Comparison of ENCODE assay signal across 1 cellular context in the genomic region with DNA sequence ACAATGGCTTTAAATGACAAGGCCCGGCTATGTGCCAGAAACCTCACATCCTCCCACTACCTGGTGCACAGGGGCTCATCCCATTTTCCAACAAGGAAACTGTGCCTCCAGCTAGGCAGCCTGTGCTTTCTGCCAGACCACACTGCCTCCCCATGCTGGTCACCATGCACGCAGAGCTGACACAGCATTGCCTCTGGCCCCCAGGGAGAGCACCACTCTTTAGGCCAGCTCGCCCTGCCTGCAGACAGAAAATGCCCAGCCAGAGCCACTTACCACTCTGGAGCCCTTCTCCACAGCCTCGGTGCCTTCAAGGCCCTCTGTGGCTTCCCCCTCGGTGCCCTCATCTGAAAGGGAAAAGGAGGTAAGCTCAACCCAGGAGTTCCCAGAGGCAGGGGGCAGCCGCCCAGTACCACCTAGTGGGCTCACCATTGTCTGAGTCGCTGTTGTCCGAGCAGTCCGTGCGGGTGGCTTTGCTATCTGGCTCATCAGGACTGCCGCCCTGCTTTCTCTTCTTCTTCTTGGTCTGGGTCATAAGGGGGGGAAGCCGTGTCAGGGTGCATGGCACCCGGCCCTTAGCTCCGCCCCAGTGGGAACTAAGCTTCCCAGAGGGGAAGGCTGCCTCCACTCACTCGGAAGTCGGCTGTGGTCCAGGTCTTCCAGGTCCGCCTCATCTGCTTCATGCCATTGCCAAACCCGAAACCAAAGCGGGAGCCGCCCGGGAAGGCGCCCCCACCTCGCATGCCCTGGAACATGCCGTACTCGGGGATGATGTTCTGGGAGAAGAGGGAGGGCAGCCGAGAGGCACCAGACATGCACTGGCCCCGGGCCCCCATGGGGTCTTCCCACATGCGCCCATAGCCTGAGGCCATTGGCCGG.
TF ChIP-seq lines count a peak whose summit lies in the region.

No MANE protein-coding gene starts in this region.

TF ChIP-seq in K562, 482 proteins besides CTCF, POLR2A, EP300 and RAD21:
- no peak for TF ChIP-seq FOS (IDR thresholded peaks at IDR 0.05; ENCODE audit: extremely low read depth, insufficient read length)
- TF ChIP-seq FIP1L1 (IDR thresholded peaks at IDR 0.05; ENCODE audit: low read depth, low read length, poor library complexity, severe bottlenecking): no peak
